19 cellular contexts compared by ENCODE assay signal in genomic region chr4:107902715-107903114, GRCh38. TPM values are rescaled to one million over a fixed set of nuclear protein-coding genes. Genes with fewer than 3 reads are reported as not detected.
DNase-seq lines count a peak whose midpoint lies in the region; ATAC-seq lines count a peak whose summit lies in the region.
"Had no signal": no experiment of that assay in that cellular context is flagged by ENCODE, and none has a peak within 500 bp of the region (broad histone marks: within the 10 kb centered on the region; RNA-seq: fewer than 3 reads in every experiment).

No MANE protein-coding gene starts in this region.

- DNase-seq in globus pallidus (ENCODE audit: low spot score) (no peak), GM03348 (ENCODE audit: low spot score) (no peak), H4 (ENCODE audit: low spot score) (no peak)
- no peak for DNase-seq in activated CD4-positive, CD25-positive, alpha-beta regulatory T cell treated with anti-CD3 and anti-CD28 coated beads, Interleukin-2, amount 50 U/mL, for 72 hours
- DNase-seq: activated CD4-positive, alpha-beta T cell treated with anti-CD3 and anti-CD28 coated beads for 1 hour; effector CD8-positive, alpha-beta T cell; GOT3; Kasumi-1; naive thymus-derived CD4-positive, alpha-beta T cell; NCI-H146; NCI-H510A; PC-9; stimulated activated CD8-positive, alpha-beta memory T cell treated with anti-CD3 and anti-CD28 coated beads, Interleukin-4, amount 100 ng/mL, for 48 hours; T-helper 1 cell; trophoblast cell had no signal

- ATAC-seq in GM18858 (IDR thresholded peaks at IDR 0.05; ENCODE audit: unreplicated experiment) (peak; percentile 83), GM21381 (IDR thresholded peaks at IDR 0.05; ENCODE audit: unreplicated experiment) (peak; percentile 87), HG02973 (IDR thresholded peaks at IDR 0.05; ENCODE audit: unreplicated experiment) (peak; percentile 67), HG03565 (IDR thresholded peaks at IDR 0.05; ENCODE audit: unreplicated experiment) (peak; percentile 55)
- ATAC-seq: naive thymus-derived CD4-positive, alpha-beta T cell had no signal

RNA-seq across cellular contexts. Expression of gene CYP2U1, which starts 28.6 kb away (rescaled TPM):
- 8.5 and 10.8 TPM in 2 replicates for total RNA-seq in H4 (2014; rRNA removed; shearing (Covaris generic))
